Comparison of ENCODE assay signal across 1 cellular context in genomic region chr17:74987909-74988711, GRCh38.
TF ChIP-seq lines count a peak whose summit lies in the region.

No MANE protein-coding gene starts in this region.

TF ChIP-seq in HEK293, 187 proteins besides CTCF, POLR2A, EP300 and RAD21 (continued from another document and continues in another):
- TF ChIP-seq ZBTB6 (tag by site-specific recombination; IDR thresholded peaks at IDR 0.05) (0 out of 2 replicates have a peak, but pooled peaks have one; percentile 27), ZNF394 (tag by site-specific recombination; IDR thresholded peaks at IDR 0.05; ENCODE audit: borderline replicate concordance) (0 out of 2 replicates have a peak, but pooled peaks have one; percentile 7), ZNF501 (tag by site-specific recombination; IDR thresholded peaks at IDR 0.05) (peak; percentile 52; the same call in 1 of the 2 replicates), ZNF324 (tag by site-specific recombination; IDR thresholded peaks at IDR 0.05) (no peak), ZNF292 (tag by site-specific recombination; IDR thresholded peaks at IDR 0.05; ENCODE audit: borderline replicate concordance, low read depth) (no peak), SCRT2 (tag by site-specific recombination; IDR thresholded peaks at IDR 0.05) (no peak), ZNF16 (tag by site-specific recombination; IDR thresholded peaks at IDR 0.05; ENCODE audit: low read depth) (no peak), ZBTB7A (tag by site-specific recombination; IDR thresholded peaks at IDR 0.05; ENCODE audit: low read depth) (peak; percentile 77; the same call in 1 of the 2 replicates), ZNF792 (tag by site-specific recombination; IDR thresholded peaks at IDR 0.05) (no peak), ZSCAN16 (tag by site-specific recombination; IDR thresholded peaks at IDR 0.05) (no peak), ZNF830 (tag by site-specific recombination; IDR thresholded peaks at IDR 0.05; ENCODE audit: low read depth) (no peak), KLF7 (tag by site-specific recombination; IDR thresholded peaks at IDR 0.05; ENCODE audit: borderline replicate concordance) (no peak), PRDM10 (tag by site-specific recombination; IDR thresholded peaks at IDR 0.05) (peak; percentile 54), ZNF211 (tag by site-specific recombination; IDR thresholded peaks at IDR 0.05; ENCODE audit: low read depth) (no peak), ZNF701 (tag by site-specific recombination; IDR thresholded peaks at IDR 0.05) (no peak), ZSCAN23 (tag by site-specific recombination; IDR thresholded peaks at IDR 0.05) (no peak), ZNF19 (tag by site-specific recombination; IDR thresholded peaks at IDR 0.05; ENCODE audit: low read depth) (no peak), HOXA7 (CRISPR knock-in tag; IDR thresholded peaks at IDR 0.05; ENCODE audit: borderline replicate concordance) (no peak), ZBTB26 (tag by site-specific recombination; optimal IDR thresholded peaks at IDR 0.05) (peak; percentile 89), ZNF23 (tag by site-specific recombination; IDR thresholded peaks at IDR 0.05; ENCODE audit: borderline replicate concordance) (no peak), ZSCAN5A (tag by site-specific recombination; IDR thresholded peaks at IDR 0.05) (no peak), ZNF664 (tag by site-specific recombination; IDR thresholded peaks at IDR 0.05) (no peak), KLF1 (tag by site-specific recombination; IDR thresholded peaks at IDR 0.05) (peak; percentile 85), PRDM1 (tag by site-specific recombination; IDR thresholded peaks at IDR 0.05) (peak; percentile 59; the same call in 1 of the 2 replicates), ZNF366 (tag by site-specific recombination; conservative IDR thresholded peaks at IDR 0.05) (no peak), BCL11A (tag by site-specific recombination; IDR thresholded peaks at IDR 0.05; ENCODE audit: low read depth) (peak; percentile 75; the same call in 1 of the 2 replicates), ZNF548 (tag by site-specific recombination; IDR thresholded peaks at IDR 0.05) (no peak), ZNF133 (tag by site-specific recombination; IDR thresholded peaks at IDR 0.05) (no peak), ZNF221 (tag by site-specific recombination; IDR thresholded peaks at IDR 0.05; ENCODE audit: borderline replicate concordance) (no peak), ZNF776 (tag by site-specific recombination; IDR thresholded peaks at IDR 0.05; ENCODE audit: borderline replicate concordance) (no peak), ZNF114 (tag by site-specific recombination; IDR thresholded peaks at IDR 0.05) (no peak), ZNF146 (tag by site-specific recombination; IDR thresholded peaks at IDR 0.05) (no peak), ZNF768 (tag by site-specific recombination; IDR thresholded peaks at IDR 0.05) (no peak), ZNF148 (tag by site-specific recombination; IDR thresholded peaks at IDR 0.05; ENCODE audit: borderline replicate concordance) (no peak), HIC1 (tag by site-specific recombination; IDR thresholded peaks at IDR 0.05) (no peak), ZXDB (tag by site-specific recombination; IDR thresholded peaks at IDR 0.05) (no peak; the same call in 1 of the 2 replicates), ZNF571 (tag by site-specific recombination; IDR thresholded peaks at IDR 0.05) (no peak), IKZF3 (tag by site-specific recombination; IDR thresholded peaks at IDR 0.05) (peak; percentile 43; the same call in 1 of the 2 replicates), ZNF362 (tag by site-specific recombination; IDR thresholded peaks at IDR 0.05) (no peak), ZBTB17 (tag by site-specific recombination; IDR thresholded peaks at IDR 0.05) (no peak), ZBTB44 (tag by site-specific recombination; IDR thresholded peaks at IDR 0.05) (no peak), ZNF555 (tag by site-specific recombination; conservative IDR thresholded peaks at IDR 0.05) (no peak), ZNF626 (tag by site-specific recombination; IDR thresholded peaks at IDR 0.05) (no peak), ATF2 (tag by site-specific recombination; IDR thresholded peaks at IDR 0.05; ENCODE audit: low read depth) (no peak), ZNF280C (tag by site-specific recombination; IDR thresholded peaks at IDR 0.05) (no peak), ZFP41 (tag by site-specific recombination; IDR thresholded peaks at IDR 0.05; ENCODE audit: borderline replicate concordance) (no peak)
